ENCODE assay signal across 1 cellular context in genomic region chr16:27318399-27319256, GRCh38.
TF ChIP-seq lines count a peak whose summit lies in the region.

No MANE protein-coding gene starts in this region.

TF ChIP-seq in H1, 55 proteins besides CTCF, POLR2A, EP300 and RAD21 (continued from another document):
- no peak for TF ChIP-seq YY1 (IDR thresholded peaks at IDR 0.05; ENCODE audit: low read depth, low read length)
- TF ChIP-seq, protein P1, sequence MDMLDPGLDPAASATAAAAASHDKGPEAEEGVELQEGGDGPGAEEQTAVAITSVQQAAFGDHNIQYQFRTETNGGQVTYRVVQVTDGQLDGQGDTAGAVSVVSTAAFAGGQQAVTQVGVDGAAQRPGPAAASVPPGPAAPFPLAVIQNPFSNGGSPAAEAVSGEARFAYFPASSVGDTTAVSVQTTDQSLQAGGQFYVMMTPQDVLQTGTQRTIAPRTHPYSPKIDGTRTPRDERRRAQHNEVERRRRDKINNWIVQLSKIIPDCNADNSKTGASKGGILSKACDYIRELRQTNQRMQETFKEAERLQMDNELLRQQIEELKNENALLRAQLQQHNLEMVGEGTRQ (IDR thresholded peaks at IDR 0.05; ENCODE audit: low read length): no peak
- TF ChIP-seq, protein P2, sequence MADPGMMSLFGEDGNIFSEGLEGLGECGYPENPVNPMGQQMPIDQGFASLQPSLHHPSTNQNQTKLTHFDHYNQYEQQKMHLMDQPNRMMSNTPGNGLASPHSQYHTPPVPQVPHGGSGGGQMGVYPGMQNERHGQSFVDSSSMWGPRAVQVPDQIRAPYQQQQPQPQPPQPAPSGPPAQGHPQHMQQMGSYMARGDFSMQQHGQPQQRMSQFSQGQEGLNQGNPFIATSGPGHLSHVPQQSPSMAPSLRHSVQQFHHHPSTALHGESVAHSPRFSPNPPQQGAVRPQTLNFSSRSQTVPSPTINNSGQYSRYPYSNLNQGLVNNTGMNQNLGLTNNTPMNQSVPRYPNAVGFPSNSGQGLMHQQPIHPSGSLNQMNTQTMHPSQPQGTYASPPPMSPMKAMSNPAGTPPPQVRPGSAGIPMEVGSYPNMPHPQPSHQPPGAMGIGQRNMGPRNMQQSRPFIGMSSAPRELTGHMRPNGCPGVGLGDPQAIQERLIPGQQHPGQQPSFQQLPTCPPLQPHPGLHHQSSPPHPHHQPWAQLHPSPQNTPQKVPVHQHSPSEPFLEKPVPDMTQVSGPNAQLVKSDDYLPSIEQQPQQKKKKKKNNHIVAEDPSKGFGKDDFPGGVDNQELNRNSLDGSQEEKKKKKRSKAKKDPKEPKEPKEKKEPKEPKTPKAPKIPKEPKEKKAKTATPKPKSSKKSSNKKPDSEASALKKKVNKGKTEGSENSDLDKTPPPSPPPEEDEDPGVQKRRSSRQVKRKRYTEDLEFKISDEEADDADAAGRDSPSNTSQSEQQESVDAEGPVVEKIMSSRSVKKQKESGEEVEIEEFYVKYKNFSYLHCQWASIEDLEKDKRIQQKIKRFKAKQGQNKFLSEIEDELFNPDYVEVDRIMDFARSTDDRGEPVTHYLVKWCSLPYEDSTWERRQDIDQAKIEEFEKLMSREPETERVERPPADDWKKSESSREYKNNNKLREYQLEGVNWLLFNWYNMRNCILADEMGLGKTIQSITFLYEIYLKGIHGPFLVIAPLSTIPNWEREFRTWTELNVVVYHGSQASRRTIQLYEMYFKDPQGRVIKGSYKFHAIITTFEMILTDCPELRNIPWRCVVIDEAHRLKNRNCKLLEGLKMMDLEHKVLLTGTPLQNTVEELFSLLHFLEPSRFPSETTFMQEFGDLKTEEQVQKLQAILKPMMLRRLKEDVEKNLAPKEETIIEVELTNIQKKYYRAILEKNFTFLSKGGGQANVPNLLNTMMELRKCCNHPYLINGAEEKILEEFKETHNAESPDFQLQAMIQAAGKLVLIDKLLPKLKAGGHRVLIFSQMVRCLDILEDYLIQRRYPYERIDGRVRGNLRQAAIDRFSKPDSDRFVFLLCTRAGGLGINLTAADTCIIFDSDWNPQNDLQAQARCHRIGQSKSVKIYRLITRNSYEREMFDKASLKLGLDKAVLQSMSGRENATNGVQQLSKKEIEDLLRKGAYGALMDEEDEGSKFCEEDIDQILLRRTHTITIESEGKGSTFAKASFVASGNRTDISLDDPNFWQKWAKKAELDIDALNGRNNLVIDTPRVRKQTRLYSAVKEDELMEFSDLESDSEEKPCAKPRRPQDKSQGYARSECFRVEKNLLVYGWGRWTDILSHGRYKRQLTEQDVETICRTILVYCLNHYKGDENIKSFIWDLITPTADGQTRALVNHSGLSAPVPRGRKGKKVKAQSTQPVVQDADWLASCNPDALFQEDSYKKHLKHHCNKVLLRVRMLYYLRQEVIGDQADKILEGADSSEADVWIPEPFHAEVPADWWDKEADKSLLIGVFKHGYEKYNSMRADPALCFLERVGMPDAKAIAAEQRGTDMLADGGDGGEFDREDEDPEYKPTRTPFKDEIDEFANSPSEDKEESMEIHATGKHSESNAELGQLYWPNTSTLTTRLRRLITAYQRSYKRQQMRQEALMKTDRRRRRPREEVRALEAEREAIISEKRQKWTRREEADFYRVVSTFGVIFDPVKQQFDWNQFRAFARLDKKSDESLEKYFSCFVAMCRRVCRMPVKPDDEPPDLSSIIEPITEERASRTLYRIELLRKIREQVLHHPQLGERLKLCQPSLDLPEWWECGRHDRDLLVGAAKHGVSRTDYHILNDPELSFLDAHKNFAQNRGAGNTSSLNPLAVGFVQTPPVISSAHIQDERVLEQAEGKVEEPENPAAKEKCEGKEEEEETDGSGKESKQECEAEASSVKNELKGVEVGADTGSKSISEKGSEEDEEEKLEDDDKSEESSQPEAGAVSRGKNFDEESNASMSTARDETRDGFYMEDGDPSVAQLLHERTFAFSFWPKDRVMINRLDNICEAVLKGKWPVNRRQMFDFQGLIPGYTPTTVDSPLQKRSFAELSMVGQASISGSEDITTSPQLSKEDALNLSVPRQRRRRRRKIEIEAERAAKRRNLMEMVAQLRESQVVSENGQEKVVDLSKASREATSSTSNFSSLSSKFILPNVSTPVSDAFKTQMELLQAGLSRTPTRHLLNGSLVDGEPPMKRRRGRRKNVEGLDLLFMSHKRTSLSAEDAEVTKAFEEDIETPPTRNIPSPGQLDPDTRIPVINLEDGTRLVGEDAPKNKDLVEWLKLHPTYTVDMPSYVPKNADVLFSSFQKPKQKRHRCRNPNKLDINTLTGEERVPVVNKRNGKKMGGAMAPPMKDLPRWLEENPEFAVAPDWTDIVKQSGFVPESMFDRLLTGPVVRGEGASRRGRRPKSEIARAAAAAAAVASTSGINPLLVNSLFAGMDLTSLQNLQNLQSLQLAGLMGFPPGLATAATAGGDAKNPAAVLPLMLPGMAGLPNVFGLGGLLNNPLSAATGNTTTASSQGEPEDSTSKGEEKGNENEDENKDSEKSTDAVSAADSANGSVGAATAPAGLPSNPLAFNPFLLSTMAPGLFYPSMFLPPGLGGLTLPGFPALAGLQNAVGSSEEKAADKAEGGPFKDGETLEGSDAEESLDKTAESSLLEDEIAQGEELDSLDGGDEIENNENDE (IDR thresholded peaks at IDR 0.05; ENCODE audit: insufficient replicate concordance, low read length): no peak
- TF ChIP-seq CEBPB (IDR thresholded peaks at IDR 0.05; ENCODE audit: low read depth, low read length): no peak
- TF ChIP-seq ZNF274 (IDR thresholded peaks at IDR 0.05; ENCODE audit: borderline replicate concordance, extremely low read depth, low read length): no peak
- no peak for TF ChIP-seq CBX5 (IDR thresholded peaks at IDR 0.05; ENCODE audit: low read depth, low read length)
- no peak for TF ChIP-seq SP2 (IDR thresholded peaks at IDR 0.05; ENCODE audit: low read length)
- TF ChIP-seq, protein P3, sequence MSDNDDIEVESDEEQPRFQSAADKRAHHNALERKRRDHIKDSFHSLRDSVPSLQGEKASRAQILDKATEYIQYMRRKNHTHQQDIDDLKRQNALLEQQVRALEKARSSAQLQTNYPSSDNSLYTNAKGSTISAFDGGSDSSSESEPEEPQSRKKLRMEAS (IDR thresholded peaks at IDR 0.05): no peak
